In genomic region chr7:51467384-51468017, GRCh38 we compare ENCODE assay signal across 35 cellular contexts.
DNase-seq lines count a peak whose midpoint lies in the region; ATAC-seq, FAIRE-seq and TF ChIP-seq lines count a peak whose summit lies in the region.
"Had no signal": no experiment of that assay in that cellular context is flagged by ENCODE, and none has a peak within 500 bp of the region (broad histone marks: within the 10 kb centered on the region; RNA-seq: fewer than 3 reads in every experiment).

No MANE protein-coding gene starts in this region.

- H3K4me3 Mint-ChIP-seq in activated CD4-positive, alpha-beta T cell treated with anti-CD3 and anti-CD28 coated beads, Interleukin-2, amount 10 ng/mL, durations not matched to agents 7 days and 5 days = no peak overlapping the region
- H3K4me3 Mint-ChIP-seq in CD8-positive, alpha-beta T cell = no peak overlapping the region
- no peak overlapping the region for H3K4me3 Mint-ChIP-seq in T-helper 2 cell treated with Interferon-gamma antibody and Interleukin-4, amounts not matched to agents 5 μg/mL and 100 μg/mL, for 36 hours
- no peak overlapping the region for H3K4me3 Mint-ChIP-seq in activated T-helper 17 cell treated with anti-CD3 and anti-CD28 coated beads, Interleukin-2, amount 50 U/mL, for 72 hours
- no peak overlapping the region for H3K4me3 Mint-ChIP-seq in glutamatergic neuron (ENCODE audit: unreplicated experiment)
- H3K4me3 Mint-ChIP-seq: activated T-cell treated with anti-CD3 and anti-CD28 coated beads, Interleukin-2, amount 50 U/mL, for 24 hours; CD4-positive, CD25-positive, alpha-beta regulatory T cell had no signal

- POLR2A ChIA-PET in activated CD4-positive, alpha-beta T cell treated with anti-CD3 and anti-CD28 coated beads, Interleukin-2, amount 10 ng/mL, durations not matched to agents 7 days and 5 days (lab: Charles Lee) = interaction anchor here (0.6 kb wide), 1 partner anchor 352 kb away, joined by 3 read pairs; no protein-coding TSS in a partner anchor
- POLR2A ChIA-PET in CD8-positive, alpha-beta T cell (lab: Charles Lee) = no interaction called here

- WGBS in small intestine, 3 donors = 64 to 72% (median 69%) methylated on average over 2 of the region's 2 CpGs
- 70 to 78% methylated on average over 2 of the region's 2 CpGs for WGBS in lower leg skin, 2 donors

- TF ChIP-seq POLR2A in lower leg skin (IDR thresholded peaks at IDR 0.05) = no peak

- no peaks in the 10 kb centered on the region for H3K9me3 ChIP-seq in CD8-positive, alpha-beta T cell (ENCODE audit: low read length)
- H3K9me3 ChIP-seq in small intestine (ENCODE audit: control insufficient read depth, low read depth) = no peaks in the 10 kb centered on the region
- H3K9me3 ChIP-seq: A549, esophagus muscularis mucosa, left lung, MG63, transverse colon had no signal

- H3K27ac ChIP-seq in CD8-positive, alpha-beta T cell (ENCODE audit: low read depth, low read length) = no peak overlapping the region
- H3K27ac ChIP-seq in small intestine (ENCODE audit: low read depth in 1 of 2, low read length in 1 of 2) = no peak overlapping the region
- H3K27ac ChIP-seq: A549, dorsolateral prefrontal cortex, esophagus muscularis mucosa, foreskin keratinocyte, heart left ventricle, left lung, parathyroid adenoma, transverse colon had no signal

- peaks cover 4% of the 10 kb centered on the region for H3K9me3 Mint-ChIP-seq in activated CD4-positive, alpha-beta T cell treated with anti-CD3 and anti-CD28 coated beads, Interleukin-2, amount 10 ng/mL, durations not matched to agents 7 days and 5 days
- H3K9me3 Mint-ChIP-seq in CD8-positive, alpha-beta T cell = peaks cover 3% of the 10 kb centered on the region
- no peaks in the 10 kb centered on the region for H3K9me3 Mint-ChIP-seq in T-helper 2 cell treated with Interferon-gamma antibody and Interleukin-4, amounts not matched to agents 5 μg/mL and 100 μg/mL, for 36 hours
- H3K9me3 Mint-ChIP-seq in activated T-helper 17 cell treated with anti-CD3 and anti-CD28 coated beads, Interleukin-2, amount 50 U/mL, for 72 hours = no peaks in the 10 kb centered on the region
- H3K9me3 Mint-ChIP-seq in glutamatergic neuron (ENCODE audit: unreplicated experiment) = no peaks in the 10 kb centered on the region
- H3K9me3 Mint-ChIP-seq: activated T-cell treated with anti-CD3 and anti-CD28 coated beads, Interleukin-2, amount 50 U/mL, for 24 hours had no signal

- FAIRE-seq in small intestine (lab: Jason Lieb, UNC) = no peak
- FAIRE-seq: A549, endometrium, GM18507, H1, RCC 7860 had no signal

- H3K36me3 ChIP-seq in CD8-positive, alpha-beta T cell (ENCODE audit: insufficient read depth, low read length) = no peaks in the 10 kb centered on the region
- no peaks in the 10 kb centered on the region for H3K36me3 ChIP-seq in small intestine (ENCODE audit: control insufficient read depth in 2 of 2, insufficient read depth in 2 of 2, low read length in 2 of 2)
- H3K36me3 ChIP-seq: esophagus muscularis mucosa, heart left ventricle, left lung, MG63, transverse colon had no signal

- H3K4me1 Mint-ChIP-seq in activated CD4-positive, alpha-beta T cell treated with anti-CD3 and anti-CD28 coated beads, Interleukin-2, amount 10 ng/mL, durations not matched to agents 7 days and 5 days = peaks cover 24% of the 10 kb centered on the region
- H3K4me1 Mint-ChIP-seq in CD8-positive, alpha-beta T cell (ENCODE audit: low read depth) = peaks cover 32% of the 10 kb centered on the region
- H3K4me1 Mint-ChIP-seq in T-helper 2 cell treated with Interferon-gamma antibody and Interleukin-4, amounts not matched to agents 5 μg/mL and 100 μg/mL, for 36 hours (ENCODE audit: low read depth) = peaks cover 9% of the 10 kb centered on the region
- no peaks in the 10 kb centered on the region for H3K4me1 Mint-ChIP-seq in activated T-helper 17 cell treated with anti-CD3 and anti-CD28 coated beads, Interleukin-2, amount 50 U/mL, for 72 hours
- peaks cover 4% of the 10 kb centered on the region for H3K4me1 Mint-ChIP-seq in glutamatergic neuron (ENCODE audit: low read depth, unreplicated experiment)
- H3K4me1 Mint-ChIP-seq: CD4-positive, CD25-positive, alpha-beta regulatory T cell had no signal

- intact Hi-C loops in CD8-positive, alpha-beta T cell (cut with DNase I, micrococcal nuclease) = no loop called here
- intact Hi-C loops in lower leg skin (cut with DNase I; ENCODE audit: low total_unique reads) = no loop called here

- no peak for TF ChIP-seq CTCF in CD8-positive, alpha-beta T cell (IDR thresholded peaks at IDR 0.05)
- TF ChIP-seq CTCF in lower leg skin (IDR thresholded peaks at IDR 0.05) = no peak
- TF ChIP-seq CTCF in glutamatergic neuron (IDR thresholded peaks at IDR 0.05; ENCODE audit: partially characterized antibody, unreplicated experiment) = no peak

- peaks cover 19% of the 10 kb centered on the region for H3K27me3 Mint-ChIP-seq in activated CD4-positive, alpha-beta T cell treated with anti-CD3 and anti-CD28 coated beads, Interleukin-2, amount 10 ng/mL, durations not matched to agents 7 days and 5 days
- peaks cover 5% of the 10 kb centered on the region for H3K27me3 Mint-ChIP-seq in CD8-positive, alpha-beta T cell (ENCODE audit: low read depth)
- H3K27me3 Mint-ChIP-seq in T-helper 2 cell treated with Interferon-gamma antibody and Interleukin-4, amounts not matched to agents 5 μg/mL and 100 μg/mL, for 36 hours (ENCODE audit: low read depth) = peaks cover 13% of the 10 kb centered on the region
- H3K27me3 Mint-ChIP-seq in activated T-helper 17 cell treated with anti-CD3 and anti-CD28 coated beads, Interleukin-2, amount 50 U/mL, for 72 hours = peaks cover 4% of the 10 kb centered on the region
- peaks cover 5% of the 10 kb centered on the region for H3K27me3 Mint-ChIP-seq in glutamatergic neuron (ENCODE audit: unreplicated experiment)
- H3K27me3 Mint-ChIP-seq: CD4-positive, CD25-positive, alpha-beta regulatory T cell had no signal

- no peaks in the 10 kb centered on the region for H3K27me3 ChIP-seq in CD8-positive, alpha-beta T cell (ENCODE audit: insufficient read depth, low read length)
- no peaks in the 10 kb centered on the region for H3K27me3 ChIP-seq in small intestine (ENCODE audit: control insufficient read depth in 2 of 2, insufficient read depth in 2 of 2, low read length in 2 of 2)
- H3K27me3 ChIP-seq: foreskin keratinocyte, MG63 had no signal

- CTCF ChIA-PET in activated CD4-positive, alpha-beta T cell treated with anti-CD3 and anti-CD28 coated beads, Interleukin-2, amount 10 ng/mL, durations not matched to agents 7 days and 5 days (lab: Charles Lee) = no interaction called here
- CTCF ChIA-PET in CD8-positive, alpha-beta T cell (lab: Charles Lee) = interaction anchor here (1.3 kb wide), 1 partner anchor 37 kb away, joined by 3 read pairs; no protein-coding TSS in a partner anchor

- DNase-seq in activated CD4-positive, alpha-beta T cell treated with anti-CD3 and anti-CD28 coated beads, Interleukin-2, amount 10 ng/mL, durations not matched to agents 7 days and 5 days = peak; percentile 64
- DNase-seq in activated CD4-positive, alpha-beta T cell treated with anti-CD3 and anti-CD28 coated beads for 4 hours = no peak
- DNase-seq in CD8-positive, alpha-beta T cell = peak in 2 of 7 experiments; percentile 30 to 59
- DNase-seq in T-helper 2 cell treated with Interferon-gamma antibody and Interleukin-4, amounts not matched to agents 5 μg/mL and 100 μg/mL, for 36 hours (ENCODE audit: low spot score) = peak; percentile 6
- DNase-seq in small intestine (peak; percentile 31), lower leg skin (ENCODE audit: low spot score in 2 of 2) (no peak), glutamatergic neuron (no peak)
- DNase-seq: activated T-cell treated with anti-CD3 and anti-CD28 coated beads, Interleukin-2, amount 50 U/mL, for 24 hours; dorsolateral prefrontal cortex; foreskin keratinocyte; heart left ventricle; islet precursor cell; KG1; left lung; mesenchymal stem cell; MG63; NCI-H1417 treated with DMSO at 0.1 percent for 48 hours; NCI-H2081 treated with DMSO at 0.1 percent for 48 hours; NCI-H345; NCI-H69; retina; SHP77 treated with DMSO at 0.1 percent for 48 hours; stimulated activated CD4-positive, alpha-beta T cell treated with anti-CD3 and anti-CD28 coated beads, Interleukin-1b, Interleukin-23, amount 100 ng/mL, for 48 hours; T-helper 9 cell; transverse colon had no signal

- no peaks in the 10 kb centered on the region for H3K36me3 Mint-ChIP-seq in activated CD4-positive, alpha-beta T cell treated with anti-CD3 and anti-CD28 coated beads, Interleukin-2, amount 10 ng/mL, durations not matched to agents 7 days and 5 days (ENCODE audit: low read depth)
- no peaks in the 10 kb centered on the region for H3K36me3 Mint-ChIP-seq in CD8-positive, alpha-beta T cell
- H3K36me3 Mint-ChIP-seq in T-helper 2 cell treated with Interferon-gamma antibody and Interleukin-4, amounts not matched to agents 5 μg/mL and 100 μg/mL, for 36 hours (ENCODE audit: low read depth) = no peaks in the 10 kb centered on the region
- H3K36me3 Mint-ChIP-seq in activated T-helper 17 cell treated with anti-CD3 and anti-CD28 coated beads, Interleukin-2, amount 50 U/mL, for 72 hours (ENCODE audit: low read depth) = no peaks in the 10 kb centered on the region
- H3K36me3 Mint-ChIP-seq in glutamatergic neuron (ENCODE audit: unreplicated experiment) = peaks cover 7% of the 10 kb centered on the region
- H3K36me3 Mint-ChIP-seq: CD4-positive, CD25-positive, alpha-beta regulatory T cell had no signal

- peak; percentile 76 for ATAC-seq in CD8-positive, alpha-beta T cell
- no peak for ATAC-seq in activated T-helper 17 cell treated with anti-CD3 and anti-CD28 coated beads, Interleukin-2, amount 50 U/mL, for 72 hours (replicated peaks)
- ATAC-seq: A549, foreskin keratinocyte, heart left ventricle, left lung had no signal

- peak overlapping the region; percentile 73 for H3K27ac Mint-ChIP-seq in activated CD4-positive, alpha-beta T cell treated with anti-CD3 and anti-CD28 coated beads, Interleukin-2, amount 10 ng/mL, durations not matched to agents 7 days and 5 days
- H3K27ac Mint-ChIP-seq in CD8-positive, alpha-beta T cell = peak overlapping the region; percentile 12
- H3K27ac Mint-ChIP-seq in T-helper 2 cell treated with Interferon-gamma antibody and Interleukin-4, amounts not matched to agents 5 μg/mL and 100 μg/mL, for 36 hours = no peak overlapping the region
- no peak overlapping the region for H3K27ac Mint-ChIP-seq in activated T-helper 17 cell treated with anti-CD3 and anti-CD28 coated beads, Interleukin-2, amount 50 U/mL, for 72 hours
- H3K27ac Mint-ChIP-seq in glutamatergic neuron (ENCODE audit: unreplicated experiment) = no peak overlapping the region
- H3K27ac Mint-ChIP-seq: activated T-cell treated with anti-CD3 and anti-CD28 coated beads, Interleukin-2, amount 50 U/mL, for 24 hours; CD4-positive, CD25-positive, alpha-beta regulatory T cell had no signal

- H3K4me1 ChIP-seq in CD8-positive, alpha-beta T cell (ENCODE audit: insufficient read depth, low read length) = peaks cover 10% of the 10 kb centered on the region
- no peaks in the 10 kb centered on the region for H3K4me1 ChIP-seq in small intestine (ENCODE audit: control insufficient read depth in 2 of 2, insufficient read depth in 1 of 2, low read depth in 1 of 2, low read length in 1 of 2)
- H3K4me1 ChIP-seq: A549, foreskin keratinocyte, left lung, parathyroid adenoma, transverse colon had no signal

- H3K4me3 ChIP-seq in CD8-positive, alpha-beta T cell (ENCODE audit: low read depth, low read length) = no peak overlapping the region
- H3K4me3 ChIP-seq in small intestine (ENCODE audit: low read depth in 1 of 2, low read length in 2 of 2) (no peak overlapping the region), lower leg skin (ENCODE audit: low read depth, poor library complexity, severe bottlenecking) (no peak overlapping the region)
- H3K4me3 ChIP-seq: A549, dorsolateral prefrontal cortex, esophagus muscularis mucosa, heart left ventricle, left lung, MG63, smooth muscle cell, transverse colon had no signal

Comparison
In these comparisons a context has a peak if more than half of its experiments do, and no peak if none do; other contexts are left out.
1. DNase-seq: peak in activated CD4-positive, alpha-beta T cell treated with anti-CD3 and anti-CD28 coated beads, Interleukin-2, amount 10 ng/mL, durations not matched to agents 7 days and 5 days (single experiment), T-helper 2 cell treated with Interferon-gamma antibody and Interleukin-4, amounts not matched to agents 5 μg/mL and 100 μg/mL, for 36 hours (single experiment) and small intestine (single experiment); none in activated CD4-positive, alpha-beta T cell treated with anti-CD3 and anti-CD28 coated beads for 4 hours (0 of 2), lower leg skin (0 of 2) and glutamatergic neuron (single experiment).
2. H3K27ac Mint-ChIP-seq: peak in activated CD4-positive, alpha-beta T cell treated with anti-CD3 and anti-CD28 coated beads, Interleukin-2, amount 10 ng/mL, durations not matched to agents 7 days and 5 days (single experiment) and CD8-positive, alpha-beta T cell (single experiment); none in T-helper 2 cell treated with Interferon-gamma antibody and Interleukin-4, amounts not matched to agents 5 μg/mL and 100 μg/mL, for 36 hours (single experiment), activated T-helper 17 cell treated with anti-CD3 and anti-CD28 coated beads, Interleukin-2, amount 50 U/mL, for 72 hours (single experiment) and glutamatergic neuron (single experiment).